Comparison of ENCODE assay signal across 8 cellular contexts in the genomic region with DNA sequence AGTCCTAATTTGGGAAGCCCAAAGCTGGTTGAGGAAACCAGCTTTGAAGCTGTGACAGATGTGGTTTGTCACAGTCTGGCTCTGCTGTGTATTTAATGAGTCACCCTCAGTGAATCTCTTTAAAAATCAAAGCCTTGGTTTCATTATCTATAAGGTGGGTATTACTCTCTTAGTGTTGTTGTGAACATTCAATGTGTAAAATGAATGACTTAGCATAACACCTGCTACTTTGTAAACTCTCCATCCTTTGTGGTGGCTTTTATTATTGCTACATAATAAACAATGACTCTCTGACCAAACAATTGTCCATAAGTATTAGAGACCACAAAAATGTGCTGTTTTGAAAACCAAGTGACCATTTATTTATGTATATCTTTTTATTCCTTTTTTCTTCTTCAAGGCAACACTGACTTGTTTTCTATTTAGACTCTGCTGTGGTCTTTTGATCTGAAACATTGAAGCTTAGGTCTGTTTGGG. TPM values are rescaled to one million over a fixed set of nuclear protein-coding genes. Genes with fewer than 3 reads are reported as not detected.
DNase-seq lines count a peak whose midpoint lies in the region; ATAC-seq, FAIRE-seq and TF ChIP-seq lines count a peak whose summit lies in the region.

No MANE protein-coding gene starts in this region.

- H3K4me1 Mint-ChIP-seq in CD4-positive, alpha-beta T cell (ENCODE audit: low read depth) = peaks cover 54% of the 10 kb centered on the region

- FAIRE-seq in D721Med (lab: Jason Lieb, UNC) = no peak

- no peaks in the 10 kb centered on the region for H3K27me3 Mint-ChIP-seq in CD4-positive, alpha-beta T cell

- no peaks in the 10 kb centered on the region for H3K36me3 Mint-ChIP-seq in CD4-positive, alpha-beta T cell (ENCODE audit: low read depth)

- peaks cover 2% of the 10 kb centered on the region for H3K9me3 Mint-ChIP-seq in CD4-positive, alpha-beta T cell

- intact Hi-C loops in CD4-positive, alpha-beta T cell (cut with DNase I, micrococcal nuclease) = no loop called here

- H3K27ac Mint-ChIP-seq in CD4-positive, alpha-beta T cell = no peak overlapping the region

- H3K27me3 ChIP-seq in CD4-positive, alpha-beta T cell (ENCODE audit: control insufficient read depth, insufficient read depth, low read length) = no peaks in the 10 kb centered on the region

- ATAC-seq in CD4-positive, alpha-beta T cell (ENCODE audit: poor library complexity) = peak; percentile 73
- ATAC-seq in GM21360 (IDR thresholded peaks at IDR 0.05; ENCODE audit: unreplicated experiment) = peak; percentile 67

- H3K9me3 ChIP-seq in CD4-positive, alpha-beta T cell (ENCODE audit: control insufficient read depth, low read length) = no peaks in the 10 kb centered on the region

- CTCF ChIA-PET in CD4-positive, alpha-beta T cell (lab: Charles Lee) = interaction anchor here (0.9 kb wide), 1 partner anchor 9 kb away, joined by 3 read pairs; no protein-coding TSS in a partner anchor
- CTCF ChIA-PET in GM10248 (lab: Yijun Ruan, JAX) = interaction anchor here (1.0 kb wide), 1 partner anchor 9 kb away, joined by 3 read pairs; no protein-coding TSS in a partner anchor

- POLR2A ChIA-PET in CD4-positive, alpha-beta T cell (lab: Charles Lee) = no interaction called here
- POLR2A ChIA-PET in GM10248 (lab: Yijun Ruan, JAX) = no interaction called here

- DNase-seq in CD4-positive, alpha-beta T cell = no peak
- DNase-seq in NCI-H146 (lab: John Stamatoyannopoulos, UW) = peak; percentile 62
- DNase-seq in fibroblast of gingiva (ENCODE audit: low read depth) = peak; percentile 14
- no peak for DNase-seq in D721Med (ENCODE audit: insufficient read length, low spot score)
- DNase-seq in RKO (ENCODE audit: low spot score) = no peak
- DNase-seq in GM10248 (ENCODE audit: extremely low spot score) = no peak
- DNase-seq in activated CD4-positive, alpha-beta T cell treated with anti-CD3 and anti-CD28 coated beads, Interleukin-2, amount 50 U/mL, for 48 hours = no peak

- no peak overlapping the region for H3K27ac ChIP-seq in CD4-positive, alpha-beta T cell (ENCODE audit: low read depth, low read length)

- no peak for TF ChIP-seq CTCF in CD4-positive, alpha-beta T cell (IDR thresholded peaks at IDR 0.05)
- no peak for TF ChIP-seq CTCF in D721Med (IDR thresholded peaks at IDR 0.05; ENCODE audit: insufficient read depth, missing control alignments)
- TF ChIP-seq CTCF in GM10248 (IDR thresholded peaks at IDR 0.05; ENCODE audit: control extremely low read depth, extremely low read depth, low read depth, missing control alignments) = no peak

- no peak overlapping the region for H3K4me3 Mint-ChIP-seq in CD4-positive, alpha-beta T cell

RNA-seq across cellular contexts. Expression of gene PLCB1, which starts 24.6 kb away (rescaled TPM):
- total RNA-seq in CD4-positive, alpha-beta T cell = 1 to 10 TPM; 3.8 to 5.6 TPM

Comparison
In these comparisons a context has a peak if more than half of its experiments do, and no peak if none do; other contexts are left out.
1. DNase-seq: peak in NCI-H146 (single experiment) and fibroblast of gingiva (single experiment); none in CD4-positive, alpha-beta T cell (0 of 10), D721Med (single experiment), RKO (single experiment), GM10248 (single experiment) and activated CD4-positive, alpha-beta T cell treated with anti-CD3 and anti-CD28 coated beads, Interleukin-2, amount 50 U/mL, for 48 hours (0 of 2).